ENCODE assay signal across 8 cellular contexts in the genomic region with DNA sequence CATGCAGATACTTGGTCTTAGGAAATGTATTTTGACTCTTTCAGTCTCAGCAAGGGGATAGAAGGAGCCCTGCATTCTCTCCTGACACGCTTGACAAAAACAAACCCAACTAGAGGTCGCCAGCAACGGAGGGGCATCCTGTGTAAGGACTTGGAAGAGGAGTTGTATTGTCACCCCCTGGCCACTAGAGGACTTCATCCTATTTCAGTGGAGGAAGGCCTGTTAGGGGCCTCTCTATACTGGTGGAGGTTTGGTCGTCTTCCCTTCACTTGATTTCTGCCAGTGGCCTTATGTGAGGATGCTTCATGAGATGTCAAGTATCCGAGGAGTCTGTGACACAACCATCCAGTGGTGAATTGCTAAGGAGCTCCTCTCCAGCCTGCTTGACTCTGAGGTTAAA.
DNase-seq lines count a peak whose midpoint lies in the region; ATAC-seq and TF ChIP-seq lines count a peak whose summit lies in the region.

No MANE protein-coding gene starts in this region.

- TF ChIP-seq POLR2A in right lobe of liver (IDR thresholded peaks at IDR 0.05), result no peak

- H3K9me3 Mint-ChIP-seq in activated T-helper 17 cell treated with anti-CD3 and anti-CD28 coated beads, Interleukin-2, amount 50 U/mL, for 72 hours, result no peaks in the 10 kb centered on the region

- H3K4me3 ChIP-seq in HEK293 (ENCODE audit: low read depth, low read length), result no peak overlapping the region
- H3K4me3 ChIP-seq in WERI-Rb-1 (ENCODE audit: low read depth, low read length), result no peak overlapping the region
- no peak overlapping the region for H3K4me3 ChIP-seq in right lobe of liver

- H3K36me3 ChIP-seq in HEK293 (ENCODE audit: control insufficient read depth in 2 of 2, insufficient read depth in 1 of 2, low read length in 2 of 2) (no peaks in the 10 kb centered on the region), WERI-Rb-1 (no peaks in the 10 kb centered on the region), right lobe of liver (no peaks in the 10 kb centered on the region)

- intact Hi-C loops in right lobe of liver (cut with DNase I), result no loop called here

- H3K4me1 ChIP-seq in HEK293 (ENCODE audit: control insufficient read depth, insufficient read depth, low read length), result no peaks in the 10 kb centered on the region
- H3K4me1 ChIP-seq in right lobe of liver, result peaks cover 0 to 16% (median 8%) of the 10 kb centered on the region in 4 donors

- ATAC-seq in right lobe of liver, result peak in 2 of 4 donors; percentile 10 to 49
- ATAC-seq in activated T-helper 17 cell treated with anti-CD3 and anti-CD28 coated beads, Interleukin-2, amount 50 U/mL, for 72 hours (replicated peaks), result no peak

- H3K27ac ChIP-seq in HEK293 (ENCODE audit: extremely low read depth, low read depth, low read length), result no peak overlapping the region
- H3K27ac ChIP-seq in WERI-Rb-1, result no peak overlapping the region
- H3K27ac ChIP-seq in right lobe of liver, result no peak overlapping the region

- H3K4me1 Mint-ChIP-seq in activated T-helper 17 cell treated with anti-CD3 and anti-CD28 coated beads, Interleukin-2, amount 50 U/mL, for 72 hours, result no peaks in the 10 kb centered on the region

- H3K9me3 ChIP-seq in HEK293 (ENCODE audit: control insufficient read depth, insufficient read depth, low read depth, low read length), result no peaks in the 10 kb centered on the region
- H3K9me3 ChIP-seq in WERI-Rb-1 (ENCODE audit: severe bottlenecking), result peaks cover 3% of the 10 kb centered on the region
- no peaks in the 10 kb centered on the region for H3K9me3 ChIP-seq in right lobe of liver

- CTCF ChIA-PET in HEK293 (lab: Yijun Ruan, JAX), result interaction anchor here (0.6 to 2.5 kb wide), 11 partner anchors 10 to 177 kb away, joined by 3 to 9 read pairs (median 4); no protein-coding TSS in a partner anchor

- 71% methylated on average over 4 of the region's 5 CpGs for WGBS in right lobe of liver (ENCODE audit: insufficient coverage, low coverage, low lambda C conversion rate, missing lambda C conversion rate)

- no peaks in the 10 kb centered on the region for H3K36me3 Mint-ChIP-seq in activated T-helper 17 cell treated with anti-CD3 and anti-CD28 coated beads, Interleukin-2, amount 50 U/mL, for 72 hours (ENCODE audit: low read depth)

- no peak overlapping the region for H3K27ac Mint-ChIP-seq in activated T-helper 17 cell treated with anti-CD3 and anti-CD28 coated beads, Interleukin-2, amount 50 U/mL, for 72 hours

- peaks cover 3% of the 10 kb centered on the region for H3K27me3 Mint-ChIP-seq in activated T-helper 17 cell treated with anti-CD3 and anti-CD28 coated beads, Interleukin-2, amount 50 U/mL, for 72 hours

- DNase-seq in EH (ENCODE audit: low read depth), result peak; percentile 35
- peak; percentile 37 for DNase-seq in WERI-Rb-1
- DNase-seq in right lobe of liver, result no peak
- no peak for DNase-seq in activated gamma-delta T cell treated with Interleukin-2 at 50 U/mL for 16 hours
- no peak for DNase-seq in GOT3 (lab: John Stamatoyannopoulos, UW)
- no peak for DNase-seq in NCI-H2196 treated with DMSO at 0.1 percent for 48 hours (lab: John Stamatoyannopoulos, UW; ENCODE audit: unreplicated experiment)

- peaks cover 95% of the 10 kb centered on the region for H3K27me3 ChIP-seq in WERI-Rb-1 (ENCODE audit: insufficient read depth, low read depth, severe bottlenecking)
- H3K27me3 ChIP-seq in right lobe of liver, result no peaks in the 10 kb centered on the region

- no peak overlapping the region for H3K4me3 Mint-ChIP-seq in activated T-helper 17 cell treated with anti-CD3 and anti-CD28 coated beads, Interleukin-2, amount 50 U/mL, for 72 hours

- TF ChIP-seq CTCF in HEK293 (tag by site-specific recombination; IDR thresholded peaks at IDR 0.05), result 0 out of 2 replicates have a peak, but pooled peaks have one; percentile 18
- TF ChIP-seq CTCF in WERI-Rb-1 (IDR thresholded peaks at IDR 0.05; ENCODE audit: low read depth, low read length), result peak; percentile 72
- peak; percentile 18 to 34 (median 27) for TF ChIP-seq CTCF in right lobe of liver (IDR thresholded peaks at IDR 0.05)

- POLR2A ChIA-PET in HEK293 (lab: Yijun Ruan, JAX), result no interaction called here

TF ChIP-seq in HEK293, 187 proteins besides CTCF, POLR2A, EP300 and RAD21:
- TF ChIP-seq ZNF211 (tag by site-specific recombination; IDR thresholded peaks at IDR 0.05; ENCODE audit: low read depth) (no peak), ZSCAN4 (tag by site-specific recombination; IDR thresholded peaks at IDR 0.05) (no peak), ZNF157 (tag by site-specific recombination; IDR thresholded peaks at IDR 0.05) (no peak), IKZF3 (tag by site-specific recombination; IDR thresholded peaks at IDR 0.05) (no peak), GLI2 (tag by site-specific recombination; IDR thresholded peaks at IDR 0.05; ENCODE audit: borderline replicate concordance, low read depth) (no peak), ZNF266 (tag by site-specific recombination; IDR thresholded peaks at IDR 0.05; ENCODE audit: low read depth) (no peak)

Comparison
In these comparisons a context has a peak if more than half of its experiments do, and no peak if none do; other contexts are left out.
1. DNase-seq: peak in EH (single experiment) and WERI-Rb-1 (single experiment); none in right lobe of liver (0 of 3), activated gamma-delta T cell treated with Interleukin-2 at 50 U/mL for 16 hours (single experiment), GOT3 (single experiment) and NCI-H2196 treated with DMSO at 0.1 percent for 48 hours (single experiment).
2. CTCF ChIP-seq: peak in every context shown above with its lines; median percentile 72 in WERI-Rb-1; 27 in right lobe of liver; 18 in HEK293.